ENCODE assay signal across 20 cellular contexts in genomic region chr2:226487573-226487972, GRCh38.
"Had no signal": no experiment of that assay in that cellular context is flagged by ENCODE, and none has a peak within 500 bp of the region (broad histone marks: within the 10 kb centered on the region; RNA-seq: fewer than 3 reads in every experiment).

No MANE protein-coding gene starts in this region.

- H3K4me3 ChIP-seq: MG63, SJCRH30 had no signal

- H3K36me3 ChIP-seq: MG63, SJCRH30 had no signal

- H3K9me3 ChIP-seq: MG63, SJCRH30 had no signal

- H3K27me3 ChIP-seq: MG63, SJCRH30 had no signal

- ATAC-seq: SK-N-SH treated with all-trans-retinoic acid at 6 μM for 48 hours had no signal

- H3K27ac ChIP-seq: RWPE1, SJCRH30 had no signal

- DNase-seq: KBM-7, MG63, NCI-H1092, NCI-H1105 treated with DMSO at 0.1 percent for 48 hours, NCI-H1417 treated with DMSO at 0.1 percent for 48 hours, NCI-H146, NCI-H1694 treated with DMSO at 0.1 percent for 48 hours, NCI-H1930, NCI-H2081, NCI-H2171, NCI-H226, NCI-H446, NCI-H510A, NCI-H524 treated with DMSO at 0.1 percent for 48 hours, NCI-H69, NCI-H774, SHP77 treated with DMSO at 0.1 percent for 48 hours, SJCRH30 had no signal
